8 cellular contexts compared by ENCODE assay signal in the genomic region with DNA sequence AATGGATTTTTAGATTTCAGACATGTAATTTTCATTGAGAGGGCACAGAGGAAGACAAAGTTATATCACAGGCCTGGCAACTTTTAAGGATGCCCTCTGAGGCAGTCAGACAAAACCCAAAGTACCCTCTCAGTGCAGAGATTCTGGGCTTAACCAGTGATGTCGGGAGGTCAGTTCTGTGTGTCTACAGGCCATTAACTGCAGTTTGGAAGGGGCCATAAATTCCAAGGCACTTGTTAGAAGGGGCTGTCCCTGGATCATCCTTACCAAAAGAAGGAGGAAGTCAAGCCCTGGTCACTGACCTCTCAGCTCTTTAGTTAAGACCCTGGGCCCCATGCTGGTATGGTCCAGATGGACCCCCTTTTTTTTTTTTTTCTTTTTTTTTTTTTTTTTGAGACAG.
DNase-seq lines count a peak whose midpoint lies in the region; ATAC-seq and TF ChIP-seq lines count a peak whose summit lies in the region.

No MANE protein-coding gene starts in this region.

- peaks cover 2% of the 10 kb centered on the region for H3K9me3 Mint-ChIP-seq in neural progenitor cell

- H3K4me3 ChIP-seq in AG04450 (ENCODE audit: low read depth, low read length) (no peak overlapping the region), neural progenitor cell (no peak overlapping the region)
- no peak overlapping the region for H3K4me3 ChIP-seq in effector memory CD4-positive, alpha-beta T cell (ENCODE audit: insufficient read depth, low read depth, low read length, poor library complexity, severe bottlenecking)

- CTCF ChIA-PET in AG04450 (lab: Charles Lee) (interaction anchor here (0.6 to 2.5 kb wide), 10 partner anchors 14 to 493 kb away, joined by 3 to 18 read pairs (median 4); no protein-coding TSS in a partner anchor), RWPE1 (lab: Yijun Ruan, JAX) (interaction anchor here (0.7 to 1.0 kb wide), 2 partner anchors 15 to 57 kb away, joined by 5 to 6 read pairs; no protein-coding TSS in a partner anchor)

- H4K20me1 ChIP-seq in neural progenitor cell (ENCODE audit: low read depth) = peaks cover 8% of the 10 kb centered on the region

- no peak for TF ChIP-seq CTCF in AG04450 (IDR thresholded peaks at IDR 0.05; ENCODE audit: low read depth, low read length)
- no peak for TF ChIP-seq CTCF in RWPE1 (conservative IDR thresholded peaks at IDR 0.05; ENCODE audit: low read depth)
- no peak for TF ChIP-seq CTCF in neural progenitor cell (IDR thresholded peaks at IDR 0.05)

- H3K36me3 Mint-ChIP-seq in neural progenitor cell = peaks cover 16% of the 10 kb centered on the region

- no peak for DNase-seq in AG04450 (ENCODE audit: low read depth, low spot score)
- no peak for DNase-seq in RWPE1 (ENCODE audit: low spot score)
- no peak for DNase-seq in effector memory CD4-positive, alpha-beta T cell
- no peak for DNase-seq in neural progenitor cell (ENCODE audit: low spot score)
- DNase-seq in T1000 (lab: John Stamatoyannopoulos, UW) = no peak

- H3K9me3 ChIP-seq in AG04450 (ENCODE audit: control insufficient read depth, insufficient read depth, low read length) (no peaks in the 10 kb centered on the region; the same call in 1 of the 2 replicates), neural progenitor cell (ENCODE audit: low read depth) (no peaks in the 10 kb centered on the region)
- no peaks in the 10 kb centered on the region for H3K9me3 ChIP-seq in effector memory CD4-positive, alpha-beta T cell (ENCODE audit: control insufficient read depth, low read length)

- H3K9ac ChIP-seq in neural progenitor cell = no peak overlapping the region

- peak overlapping the region; percentile 95 for H3K27ac ChIP-seq in AG04450 (ENCODE audit: low read depth, low read length)
- H3K27ac ChIP-seq in RWPE1 = peak overlapping the region; percentile 98
- peak overlapping the region; percentile 97 for H3K27ac ChIP-seq in effector memory CD4-positive, alpha-beta T cell (ENCODE audit: insufficient read depth, low read length, poor library complexity, severe bottlenecking)
- H3K27ac ChIP-seq in neural progenitor cell = no peak overlapping the region

- peaks cover 14% of the 10 kb centered on the region for H3K27me3 Mint-ChIP-seq in neural progenitor cell (ENCODE audit: insufficient read depth, low read depth)

- H3K4me1 ChIP-seq in effector memory CD4-positive, alpha-beta T cell (ENCODE audit: control insufficient read depth, insufficient read depth, low read length, poor library complexity, severe bottlenecking) = peaks cover 52% of the 10 kb centered on the region
- H3K4me1 ChIP-seq in neural progenitor cell = no peaks in the 10 kb centered on the region

- no peak overlapping the region for H2AFZ ChIP-seq in neural progenitor cell (replicated peaks)

- H3K4me3 Mint-ChIP-seq in neural progenitor cell = no peak overlapping the region

- no peaks in the 10 kb centered on the region for H3K79me2 ChIP-seq in neural progenitor cell (ENCODE audit: low read depth)

- H3K27me3 ChIP-seq in AG04450 (ENCODE audit: control insufficient read depth, insufficient read depth, low read length) (no peaks in the 10 kb centered on the region), neural progenitor cell (peaks cover 25% of the 10 kb centered on the region)
- no peaks in the 10 kb centered on the region for H3K27me3 ChIP-seq in effector memory CD4-positive, alpha-beta T cell (replicated peaks; ENCODE audit: control insufficient read depth, insufficient read depth, low read length, poor library complexity, severe bottlenecking)

- POLR2A ChIA-PET in AG04450 (lab: Yijun Ruan, JAX) = interaction anchor here (0.6 to 2.3 kb wide), 5 partner anchors 10 to 619 kb away, joined by 3 to 30 read pairs (median 8); no protein-coding TSS in a partner anchor
- POLR2A ChIA-PET in RWPE1 (lab: Yijun Ruan, JAX; ENCODE audit: low non-redundant PET) = no interaction called here

- ATAC-seq in HG03432 (IDR thresholded peaks at IDR 0.05; ENCODE audit: unreplicated experiment) = no peak
- ATAC-seq in HG03460 (IDR thresholded peaks at IDR 0.05; ENCODE audit: unreplicated experiment) = no peak
- ATAC-seq in HG03135 (IDR thresholded peaks at IDR 0.05; ENCODE audit: unreplicated experiment) = no peak

- H3K4me2 ChIP-seq in neural progenitor cell = no peak overlapping the region

- peak overlapping the region; percentile 78 for H3K27ac Mint-ChIP-seq in neural progenitor cell

- H3F3A ChIP-seq in neural progenitor cell (ENCODE audit: low read depth) = peaks cover 4% of the 10 kb centered on the region

- peaks cover 23% of the 10 kb centered on the region for H3K4me1 Mint-ChIP-seq in neural progenitor cell

- no peaks in the 10 kb centered on the region for H3K36me3 ChIP-seq in effector memory CD4-positive, alpha-beta T cell (ENCODE audit: control insufficient read depth, insufficient read depth, low read length)
- H3K36me3 ChIP-seq in neural progenitor cell = no peaks in the 10 kb centered on the region
